15 cellular contexts compared by ENCODE assay signal in the genomic region with DNA sequence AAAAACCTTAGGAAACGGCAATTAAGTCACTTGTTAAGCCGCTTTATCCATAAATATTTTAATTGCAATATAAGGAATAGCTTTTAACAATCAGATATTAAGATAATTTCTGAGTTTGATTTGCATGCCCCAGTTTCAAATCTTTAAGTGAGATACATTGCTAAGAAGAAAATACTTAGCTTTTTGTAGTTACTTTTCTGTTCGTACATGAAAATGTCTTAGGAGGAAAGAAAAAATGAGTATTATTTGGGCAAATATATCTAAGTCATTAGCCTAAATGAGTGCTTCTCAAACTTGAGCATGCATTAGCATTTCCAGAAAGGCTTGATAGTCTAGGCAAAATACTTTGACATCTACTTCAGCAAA. TPM values are rescaled to one million over a fixed set of nuclear protein-coding genes. Genes with fewer than 3 reads are reported as not detected.
A peak's percentile ranks its signal among the peaks of the same experiment; 100 is the strongest.
DNase-seq lines count a peak whose midpoint lies in the region; ATAC-seq, FAIRE-seq and TF ChIP-seq lines count a peak whose summit lies in the region.
"Had no signal": no experiment of that assay in that cellular context is flagged by ENCODE, and none has a peak within 500 bp of the region (broad histone marks: within the 10 kb centered on the region; RNA-seq: fewer than 3 reads in every experiment).

No MANE protein-coding gene starts in this region.

- intact Hi-C loops in CD8-positive, alpha-beta T cell (cut with DNase I, micrococcal nuclease), result loop anchor here (10.0 kb wide), 2 partner anchors 212 to 352 kb away; a partner anchor contains a TSS
- intact Hi-C loops in activated T-helper 1 cell treated with anti-CD3 and anti-CD28 coated beads, Interleukin-12 subunit alpha, Interleukin-12 subunit beta, Interleukin-2, Interleukin-4 antibody, amounts not matched to agents 30 ng/mL and 10 ng/mL and 1 ng/mL, durations not matched to agents 14 hours and 24 hours and 36 hours (cut with micrococcal nuclease), result no loop called here

- H3K9me2 ChIP-seq in hepatocyte (replicated peaks; ENCODE audit: insufficient read depth), result no peaks in the 10 kb centered on the region

- no peaks in the 10 kb centered on the region for H3K27me3 ChIP-seq in CD8-positive, alpha-beta T cell (ENCODE audit: insufficient read depth, low read length)
- H3K27me3 ChIP-seq in hepatocyte (no peaks in the 10 kb centered on the region), neural progenitor cell (no peaks in the 10 kb centered on the region)

- no peak overlapping the region for H3K9ac ChIP-seq in neural progenitor cell

- no peak overlapping the region for H3K27ac Mint-ChIP-seq in CD8-positive, alpha-beta T cell
- no peak overlapping the region for H3K27ac Mint-ChIP-seq in activated T-helper 1 cell treated with anti-CD3 and anti-CD28 coated beads, Interleukin-12 subunit alpha, Interleukin-12 subunit beta, Interleukin-2, Interleukin-4 antibody, amounts not matched to agents 30 ng/mL and 10 ng/mL and 1 ng/mL, durations not matched to agents 14 hours and 24 hours and 36 hours
- H3K27ac Mint-ChIP-seq in neural progenitor cell, result no peak overlapping the region

- peaks cover 63% of the 10 kb centered on the region for H3K36me3 ChIP-seq in CD8-positive, alpha-beta T cell (ENCODE audit: insufficient read depth, low read length)
- H3K36me3 ChIP-seq in hepatocyte (replicated peaks; ENCODE audit: insufficient read depth, low read depth), result peaks cover 5% of the 10 kb centered on the region
- H3K36me3 ChIP-seq in neural progenitor cell, result peaks cover 27% of the 10 kb centered on the region

- H3K4me2 ChIP-seq in A549 (peak overlapping the region; percentile 24; the same call in 2 of the 3 replicates), hepatocyte (peak overlapping the region; percentile 89), neural progenitor cell (no peak overlapping the region)

- H4K20me1 ChIP-seq in hepatocyte (ENCODE audit: insufficient read depth, poor library complexity, severe bottlenecking), result peaks cover 99% of the 10 kb centered on the region
- H4K20me1 ChIP-seq in neural progenitor cell (ENCODE audit: low read depth), result peaks cover 100% of the 10 kb centered on the region

- H3K4me3 ChIP-seq in A549, result no peak overlapping the region
- no peak overlapping the region for H3K4me3 ChIP-seq in CD8-positive, alpha-beta T cell (ENCODE audit: low read depth, low read length)
- no peak overlapping the region for H3K4me3 ChIP-seq in hepatocyte
- H3K4me3 ChIP-seq in neural progenitor cell, result no peak overlapping the region
- H3K4me3 ChIP-seq: skin epidermis had no signal

- H2AFZ ChIP-seq in hepatocyte (no peak overlapping the region), neural progenitor cell (replicated peaks) (no peak overlapping the region)

- TF ChIP-seq POLR2A in A549 (IDR thresholded peaks at IDR 0.05; ENCODE audit: low read length), result no peak

- peak overlapping the region; percentile 26 for H3K4me3 Mint-ChIP-seq in CD8-positive, alpha-beta T cell
- H3K4me3 Mint-ChIP-seq in activated T-helper 1 cell treated with anti-CD3 and anti-CD28 coated beads, Interleukin-12 subunit alpha, Interleukin-12 subunit beta, Interleukin-2, Interleukin-4 antibody, amounts not matched to agents 30 ng/mL and 10 ng/mL and 1 ng/mL, durations not matched to agents 14 hours and 24 hours and 36 hours, result peak overlapping the region; percentile 13
- no peak overlapping the region for H3K4me3 Mint-ChIP-seq in neural progenitor cell

- no peaks in the 10 kb centered on the region for H3K27me3 Mint-ChIP-seq in CD8-positive, alpha-beta T cell (ENCODE audit: low read depth)
- H3K27me3 Mint-ChIP-seq in activated T-helper 1 cell treated with anti-CD3 and anti-CD28 coated beads, Interleukin-12 subunit alpha, Interleukin-12 subunit beta, Interleukin-2, Interleukin-4 antibody, amounts not matched to agents 30 ng/mL and 10 ng/mL and 1 ng/mL, durations not matched to agents 14 hours and 24 hours and 36 hours (ENCODE audit: insufficient read depth), result no peaks in the 10 kb centered on the region
- H3K27me3 Mint-ChIP-seq in neural progenitor cell (ENCODE audit: insufficient read depth, low read depth), result peaks cover 6% of the 10 kb centered on the region

- peaks cover 55% of the 10 kb centered on the region for H3K4me1 ChIP-seq in A549
- H3K4me1 ChIP-seq in CD8-positive, alpha-beta T cell (ENCODE audit: insufficient read depth, low read length), result peaks cover 69% of the 10 kb centered on the region
- H3K4me1 ChIP-seq in hepatocyte (ENCODE audit: insufficient read depth), result peaks cover 25% of the 10 kb centered on the region
- H3K4me1 ChIP-seq in neural progenitor cell, result peaks cover 20% of the 10 kb centered on the region

- ATAC-seq in A549 (no peak), GM19023 (IDR thresholded peaks at IDR 0.05; ENCODE audit: unreplicated experiment) (no peak), GM19351 (IDR thresholded peaks at IDR 0.05; ENCODE audit: unreplicated experiment) (no peak)
- ATAC-seq in CD8-positive, alpha-beta T cell, result no peak
- ATAC-seq: Panc1 had no signal

- FAIRE-seq in A549 (lab: Jason Lieb, UNC), result peak; percentile 7

- TF ChIP-seq RAD21 in A549 (conservative IDR thresholded peaks at IDR 0.05 in 1 of 2, IDR thresholded peaks at IDR 0.05 in 1 of 2), result no peak

- peaks cover 83% of the 10 kb centered on the region for H3K36me3 Mint-ChIP-seq in CD8-positive, alpha-beta T cell
- H3K36me3 Mint-ChIP-seq in activated T-helper 1 cell treated with anti-CD3 and anti-CD28 coated beads, Interleukin-12 subunit alpha, Interleukin-12 subunit beta, Interleukin-2, Interleukin-4 antibody, amounts not matched to agents 30 ng/mL and 10 ng/mL and 1 ng/mL, durations not matched to agents 14 hours and 24 hours and 36 hours (ENCODE audit: low read depth), result peaks cover 49% of the 10 kb centered on the region
- peaks cover 31% of the 10 kb centered on the region for H3K36me3 Mint-ChIP-seq in neural progenitor cell

- 95% methylated on average over 3 of the region's 3 CpGs for WGBS in A549 (ENCODE audit: missing lambda C conversion rate)
- 96% methylated on average over 3 of the region's 3 CpGs for WGBS in hepatocyte (ENCODE audit: low lambda C conversion rate, missing lambda C conversion rate)

- H3K9me3 Mint-ChIP-seq in CD8-positive, alpha-beta T cell, result no peaks in the 10 kb centered on the region
- H3K9me3 Mint-ChIP-seq in activated T-helper 1 cell treated with anti-CD3 and anti-CD28 coated beads, Interleukin-12 subunit alpha, Interleukin-12 subunit beta, Interleukin-2, Interleukin-4 antibody, amounts not matched to agents 30 ng/mL and 10 ng/mL and 1 ng/mL, durations not matched to agents 14 hours and 24 hours and 36 hours, result no peaks in the 10 kb centered on the region
- no peaks in the 10 kb centered on the region for H3K9me3 Mint-ChIP-seq in neural progenitor cell
- H3K9me3 Mint-ChIP-seq: activated naive CD4-positive, alpha-beta T cell treated with anti-CD3 and anti-CD28 coated beads, Interleukin-2, amount 50 U/mL, for 72 hours had no signal

- H3K4me1 Mint-ChIP-seq in CD8-positive, alpha-beta T cell (ENCODE audit: low read depth), result peaks cover 65% of the 10 kb centered on the region
- peaks cover 54% of the 10 kb centered on the region for H3K4me1 Mint-ChIP-seq in activated T-helper 1 cell treated with anti-CD3 and anti-CD28 coated beads, Interleukin-12 subunit alpha, Interleukin-12 subunit beta, Interleukin-2, Interleukin-4 antibody, amounts not matched to agents 30 ng/mL and 10 ng/mL and 1 ng/mL, durations not matched to agents 14 hours and 24 hours and 36 hours (ENCODE audit: low read depth)
- peaks cover 13% of the 10 kb centered on the region for H3K4me1 Mint-ChIP-seq in neural progenitor cell

- H3F3A ChIP-seq in neural progenitor cell (ENCODE audit: low read depth), result peaks cover 18% of the 10 kb centered on the region

- H3K79me2 ChIP-seq in hepatocyte (peaks cover 100% of the 10 kb centered on the region), neural progenitor cell (ENCODE audit: low read depth) (peaks cover 100% of the 10 kb centered on the region)

- H3K9me3 ChIP-seq in A549 (no peaks in the 10 kb centered on the region), hepatocyte (ENCODE audit: low read depth) (no peaks in the 10 kb centered on the region), neural progenitor cell (ENCODE audit: low read depth) (no peaks in the 10 kb centered on the region)
- H3K9me3 ChIP-seq in CD8-positive, alpha-beta T cell (ENCODE audit: low read length), result no peaks in the 10 kb centered on the region

- POLR2A ChIA-PET in A549 (lab: Yijun Ruan, JAX), result no interaction called here
- POLR2A ChIA-PET in CD8-positive, alpha-beta T cell (lab: Charles Lee), result interaction anchor here (0.6 kb wide), 1 partner anchor 856 kb away, joined by 3 read pairs; no protein-coding TSS in a partner anchor

- CTCF ChIA-PET in A549 (lab: Yijun Ruan, JAX), result interaction anchor here (0.6 kb wide), 1 partner anchor 16 kb away, joined by 4 read pairs; no protein-coding TSS in a partner anchor
- CTCF ChIA-PET in CD8-positive, alpha-beta T cell (lab: Charles Lee), result no interaction called here

- H3K27ac ChIP-seq in A549 (no peak overlapping the region), hepatocyte (no peak overlapping the region), neural progenitor cell (no peak overlapping the region)
- no peak overlapping the region for H3K27ac ChIP-seq in CD8-positive, alpha-beta T cell (ENCODE audit: low read depth, low read length)
- H3K27ac ChIP-seq: skin epidermis had no signal

- TF ChIP-seq CTCF in A549 (IDR thresholded peaks at IDR 0.05) (no peak), hepatocyte (IDR thresholded peaks at IDR 0.05; ENCODE audit: poor library complexity) (no peak), neural progenitor cell (IDR thresholded peaks at IDR 0.05) (no peak)
- no peak for TF ChIP-seq CTCF in CD8-positive, alpha-beta T cell (IDR thresholded peaks at IDR 0.05)

- no peak for DNase-seq in A549 (ENCODE audit: low read depth in 1 of 2, low spot score in 1 of 2)
- DNase-seq in CD8-positive, alpha-beta T cell, result no peak
- no peak for DNase-seq in activated T-helper 1 cell treated with anti-CD3 and anti-CD28 coated beads, Interleukin-12 subunit alpha, Interleukin-12 subunit beta, Interleukin-2, Interleukin-4 antibody, amounts not matched to agents 30 ng/mL and 10 ng/mL and 1 ng/mL, durations not matched to agents 14 hours and 24 hours and 36 hours (ENCODE audit: low spot score)
- DNase-seq in hepatocyte (ENCODE audit: low spot score), result no peak
- no peak for DNase-seq in NCI-H526 treated with DMSO at 0.1 percent for 48 hours (lab: John Stamatoyannopoulos, UW)
- DNase-seq in neural progenitor cell (ENCODE audit: low spot score), result no peak
- DNase-seq: activated CD4-positive, alpha-beta T cell treated with anti-CD3 and anti-CD28 coated beads for 4 hours; effector CD4-positive, alpha-beta T cell; NCI-H82; stimulated activated CD4-positive, alpha-beta T cell treated with anti-CD3 and anti-CD28 coated beads, Interleukin-4, amount 100 ng/mL, for 4 hours had no signal

- TF ChIP-seq EP300 in A549 (IDR thresholded peaks at IDR 0.05), result no peak

RNA-seq across cellular contexts. Expression of a gene that starts 6.4 kb away (rescaled TPM):
- polyA plus RNA-seq in A549 (2011; rRNA removed), result 292 and 296 TPM in 2 replicates
- polyA plus RNA-seq in A549 (2012; cell fraction: cytosol; rRNA removed), result 159 and 197 TPM in 2 replicates
- 173 and 216 TPM in 2 replicates for polyA plus RNA-seq in A549 (2012; cell fraction: nucleus; rRNA removed)
- 188 to 208 TPM (median 188 TPM) in 3 replicates for polyA plus RNA-seq in A549 (2017; fragmentation: RNase III; extraction: RNeasy Plus Mini Kit Qiagen cat#74134 plus additional on column Dnase treatment)
- polyA minus RNA-seq in A549 (2011; rRNA and poly(A)+ RNA removed), result 290 and 357 TPM in 2 replicates
- total RNA-seq in CD8-positive, alpha-beta T cell, result 100 to 1,000 TPM; 276 to 277 TPM
- total RNA-seq in activated T-helper 1 cell treated with anti-CD3 and anti-CD28 coated beads, Interleukin-12 subunit alpha, Interleukin-12 subunit beta, Interleukin-2, Interleukin-4 antibody, amounts not matched to agents 30 ng/mL and 10 ng/mL and 1 ng/mL, durations not matched to agents 14 hours and 24 hours and 36 hours, result 268 and 275 TPM in 2 replicates
- 138 and 161 TPM in 2 replicates for total RNA-seq in hepatocyte
- polyA plus RNA-seq in hepatocyte, result 137 and 138 TPM in 2 replicates
- total RNA-seq in neural progenitor cell (ENCODE audit: low replicate concordance), result 214 and 304 TPM in 2 replicates

RNA-seq across cellular contexts. Expression of a gene that starts 14.4 kb away (rescaled TPM):
- 36.9 and 49.6 TPM in 2 replicates for polyA plus RNA-seq in A549 (2011; rRNA removed)
- 15.5 and 15.7 TPM in 2 replicates for polyA plus RNA-seq in A549 (2012; cell fraction: cytosol; rRNA removed)
- 17.4 and 19.9 TPM in 2 replicates for polyA plus RNA-seq in A549 (2012; cell fraction: nucleus; rRNA removed)
- 36.3 to 43.8 TPM (median 38.2 TPM) in 3 replicates for polyA plus RNA-seq in A549 (2017; fragmentation: RNase III; extraction: RNeasy Plus Mini Kit Qiagen cat#74134 plus additional on column Dnase treatment)
- polyA minus RNA-seq in A549 (2011; rRNA and poly(A)+ RNA removed), result 17.9 and 19.5 TPM in 2 replicates
- 10 to 100 TPM; 12.5 to 14.0 TPM for total RNA-seq in CD8-positive, alpha-beta T cell
- 34.1 and 37.6 TPM in 2 replicates for total RNA-seq in activated T-helper 1 cell treated with anti-CD3 and anti-CD28 coated beads, Interleukin-12 subunit alpha, Interleukin-12 subunit beta, Interleukin-2, Interleukin-4 antibody, amounts not matched to agents 30 ng/mL and 10 ng/mL and 1 ng/mL, durations not matched to agents 14 hours and 24 hours and 36 hours
- total RNA-seq in hepatocyte, result 20.1 and 25.7 TPM in 2 replicates
- polyA plus RNA-seq in hepatocyte, result 13.5 and 16.0 TPM in 2 replicates
- 38.2 and 57.4 TPM in 2 replicates for total RNA-seq in neural progenitor cell (ENCODE audit: low replicate concordance)
